ENCODE assay signal across 9 cellular contexts in genomic region chr1:16162163-16162822, GRCh38. TPM values are rescaled to one million over a fixed set of nuclear protein-coding genes. Genes with fewer than 3 reads are reported as not detected.
A peak's percentile ranks its signal among the peaks of the same experiment; 100 is the strongest.
DNase-seq lines count a peak whose midpoint lies in the region; ATAC-seq and TF ChIP-seq lines count a peak whose summit lies in the region.
"Had no signal": no experiment of that assay in that cellular context is flagged by ENCODE, and none has a peak within 500 bp of the region (broad histone marks: within the 10 kb centered on the region; RNA-seq: fewer than 3 reads in every experiment).

No MANE protein-coding gene starts in this region.

- H3F3A ChIP-seq in Loucy (ENCODE audit: low read depth): no peaks in the 10 kb centered on the region

- H3K27me3 ChIP-seq in Loucy (ENCODE audit: insufficient read depth, low read length, poor library complexity, severe bottlenecking): no peaks in the 10 kb centered on the region

- no peaks in the 10 kb centered on the region for H3K9me2 ChIP-seq in Loucy (replicated peaks; ENCODE audit: low read depth, low read length)

- no peaks in the 10 kb centered on the region for H3K36me3 ChIP-seq in Loucy (ENCODE audit: insufficient read depth, low read length)

- no peak for TF ChIP-seq CTCF in Loucy (conservative IDR thresholded peaks at IDR 0.05; ENCODE audit: low read length)

- peak overlapping the region; percentile 56 for H3K4me2 ChIP-seq in Loucy (ENCODE audit: low read depth, low read length, poor library complexity, severe bottlenecking)

- no peak for ATAC-seq in HG02571 (IDR thresholded peaks at IDR 0.05; ENCODE audit: unreplicated experiment)

- DNase-seq in activated T-cell treated with anti-CD3 and anti-CD28 coated beads for 24 hours (ENCODE audit: low read depth): peak; percentile 47
- DNase-seq in iPS-NIHi7 (ENCODE audit: extremely low spot score): peak; percentile 83
- peak; percentile 29 for DNase-seq in stimulated activated CD8-positive, alpha-beta memory T cell treated with anti-CD3 and anti-CD28 coated beads, Interleukin-12 subunit alpha, Interleukin-12 subunit beta, amount 100 ng/mL, for 1 hour (ENCODE audit: low read depth)
- DNase-seq in cerebellum (ENCODE audit: low spot score): no peak
- DNase-seq in erythroblast (lab: John Stamatoyannopoulos, UW): no peak
- DNase-seq in COLO668 (lab: John Stamatoyannopoulos, UW; ENCODE audit: unreplicated experiment): no peak
- DNase-seq: NCI-H2227 treated with DMSO at 0.1 percent for 48 hours had no signal

- H4K20me1 ChIP-seq in Loucy (ENCODE audit: insufficient read depth, low read length, poor library complexity, severe bottlenecking): no peaks in the 10 kb centered on the region

- peak overlapping the region; percentile 43 for H3K4me3 ChIP-seq in Loucy (ENCODE audit: low read length, poor library complexity, severe bottlenecking)

- H3K79me2 ChIP-seq in Loucy (ENCODE audit: insufficient read depth, low read length): no peaks in the 10 kb centered on the region

- no peak overlapping the region for H3K9ac ChIP-seq in Loucy (ENCODE audit: low read depth, low read length, poor library complexity, severe bottlenecking)

- peak overlapping the region; percentile 69; the same call in 1 of the 2 replicates for H2AFZ ChIP-seq in Loucy (ENCODE audit: low read length)

- H3K9me3 ChIP-seq in Loucy (ENCODE audit: insufficient read depth, low read depth, low read length): no peaks in the 10 kb centered on the region

- H3K4me1 ChIP-seq in Loucy (ENCODE audit: insufficient read depth, low read length, poor library complexity, severe bottlenecking): peaks cover 24% of the 10 kb centered on the region

- TF ChIP-seq POLR2A in erythroblast (IDR thresholded peaks at IDR 0.05; ENCODE audit: low read length): no peak

RNA-seq across cellular contexts. Expression of gene EPHA2, which starts 6.4 kb away (rescaled TPM):
- 2.3 TPM for total RNA-seq in cerebellum

RNA-seq across cellular contexts. Expression of gene ARHGEF19, which starts 50.2 kb away (rescaled TPM):
- 0.64 TPM for total RNA-seq in cerebellum

Comparison
In these comparisons a context has a peak if more than half of its experiments do, and no peak if none do; other contexts are left out.
1. DNase-seq: peak in activated T-cell treated with anti-CD3 and anti-CD28 coated beads for 24 hours (single experiment), iPS-NIHi7 (single experiment) and stimulated activated CD8-positive, alpha-beta memory T cell treated with anti-CD3 and anti-CD28 coated beads, Interleukin-12 subunit alpha, Interleukin-12 subunit beta, amount 100 ng/mL, for 1 hour (single experiment); none in cerebellum (single experiment), erythroblast (0 of 2) and COLO668 (single experiment).